ENCODE assay signal across 14 cellular contexts in genomic region chr2:134501476-134502089, GRCh38.
A peak's percentile ranks its signal among the peaks of the same experiment; 100 is the strongest.
DNase-seq lines count a peak whose midpoint lies in the region; ATAC-seq and TF ChIP-seq lines count a peak whose summit lies in the region.
"Had no signal": no experiment of that assay in that cellular context is flagged by ENCODE, and none has a peak within 500 bp of the region (broad histone marks: within the 10 kb centered on the region; RNA-seq: fewer than 3 reads in every experiment).

No MANE protein-coding gene starts in this region.

- no peak overlapping the region for H3K4me3 Mint-ChIP-seq in osteocyte (ENCODE audit: unreplicated experiment)
- H3K4me3 Mint-ChIP-seq: CD14-positive monocyte; CD4-positive, alpha-beta memory T cell had no signal

- DNase-seq in ACHN (peak; percentile 6), cerebellum (ENCODE audit: low spot score) (peak; percentile 33), left kidney (ENCODE audit: low read depth, low spot score) (peak; percentile 27), renal cortical epithelial cell (ENCODE audit: low read depth) (peak; percentile 52), osteocyte (ENCODE audit: extremely low spot score, unreplicated experiment) (no peak), RKO (ENCODE audit: low spot score) (no peak)
- DNase-seq: CD4-positive, alpha-beta memory T cell; DMS153; DMS79 treated with DMSO at 0.1 percent for 48 hours; GM23248 had no signal

- H3K27me3 Mint-ChIP-seq in osteocyte (ENCODE audit: unreplicated experiment) = peaks cover 7% of the 10 kb centered on the region

- H3K9me3 Mint-ChIP-seq in osteocyte (ENCODE audit: unreplicated experiment) = no peaks in the 10 kb centered on the region
- H3K9me3 Mint-ChIP-seq: CD14-positive monocyte had no signal

- in situ Hi-C loops in ACHN (cut with HindIII; ENCODE audit: low pct_ligation_motif_present, low pct_unique_long_range_greater_than_20kb, low sequenced_read_pairs) = no loop called here

- no peaks in the 10 kb centered on the region for H3K4me1 Mint-ChIP-seq in osteocyte (ENCODE audit: unreplicated experiment)
- H3K4me1 Mint-ChIP-seq: CD14-positive monocyte; CD4-positive, alpha-beta memory T cell had no signal

- no peak for TF ChIP-seq CTCF in osteocyte (IDR thresholded peaks at IDR 0.05)

- no peak for ATAC-seq in HG02852 (IDR thresholded peaks at IDR 0.05; ENCODE audit: unreplicated experiment)
- ATAC-seq: A549, GM12878 had no signal

- no peaks in the 10 kb centered on the region for H3K36me3 Mint-ChIP-seq in osteocyte (ENCODE audit: unreplicated experiment)
- H3K36me3 Mint-ChIP-seq: CD14-positive monocyte; CD4-positive, alpha-beta memory T cell had no signal

- no peak overlapping the region for H3K27ac Mint-ChIP-seq in osteocyte (ENCODE audit: unreplicated experiment)
- H3K27ac Mint-ChIP-seq: CD14-positive monocyte; CD4-positive, alpha-beta memory T cell had no signal

Comparison
In these comparisons a context has a peak if more than half of its experiments do, and no peak if none do; other contexts are left out.
1. DNase-seq: peak in ACHN (single experiment), cerebellum (single experiment), left kidney (single experiment) and renal cortical epithelial cell (single experiment); none in osteocyte (single experiment) and RKO (single experiment).